1 cellular context compared by ENCODE assay signal in genomic region chr2:15634846-15635490, GRCh38.
TF ChIP-seq lines count a peak whose summit lies in the region.

No MANE protein-coding gene starts in this region.

TF ChIP-seq in HepG2, 621 proteins besides CTCF, POLR2A, EP300 and RAD21 (continued from another document):
- TF ChIP-seq ZBTB4 (CRISPR knock-in tag; IDR thresholded peaks at IDR 0.05; ENCODE audit: borderline replicate concordance): no peak
- TF ChIP-seq ZNF138 (CRISPR knock-in tag; IDR thresholded peaks at IDR 0.05; ENCODE audit: low read depth): no peak
- TF ChIP-seq MXD1 (CRISPR knock-in tag; IDR thresholded peaks at IDR 0.05): no peak
- TF ChIP-seq ZNF468 (CRISPR knock-in tag; IDR thresholded peaks at IDR 0.05): no peak
- TF ChIP-seq NFKB2 (CRISPR knock-in tag; IDR thresholded peaks at IDR 0.05; ENCODE audit: borderline replicate concordance): no peak
TF ChIP-seq in HepG2: peak in this region for 0.
